12 cellular contexts compared by ENCODE assay signal in genomic region chr15:99239545-99240198, GRCh38.
DNase-seq lines count a peak whose midpoint lies in the region; ATAC-seq lines count a peak whose summit lies in the region.
"Had no signal": no experiment of that assay in that cellular context is flagged by ENCODE, and none has a peak within 500 bp of the region (broad histone marks: within the 10 kb centered on the region; RNA-seq: fewer than 3 reads in every experiment).

No MANE protein-coding gene starts in this region.

- peak; percentile 20 for DNase-seq in kidney glomerular epithelial cell (lab: John Stamatoyannopoulos, UW)
- DNase-seq in DMS153 (lab: John Stamatoyannopoulos, UW) = no peak
- DNase-seq in activated T-cell treated with anti-CD3 and anti-CD28 coated beads for 4 hours = no peak
- no peak for DNase-seq in middle frontal gyrus (ENCODE audit: extremely low spot score, low spot score)
- no peak for DNase-seq in NCI-H2107 treated with DMSO at 0.1 percent for 48 hours (lab: John Stamatoyannopoulos, UW; ENCODE audit: unreplicated experiment)
- DNase-seq: activated T-cell treated with anti-CD3 and anti-CD28 coated beads, Interleukin-2, amount 50 U/mL, for 48 hours; DND-41; stimulated activated CD4-positive, alpha-beta T cell treated with anti-CD3 and anti-CD28 coated beads, Interleukin-2, amount 100 ng/mL, for 24 hours had no signal

- peak; percentile 89 for ATAC-seq in GM18867 (IDR thresholded peaks at IDR 0.05; ENCODE audit: unreplicated experiment)
- ATAC-seq in GM21717 (IDR thresholded peaks at IDR 0.05; ENCODE audit: unreplicated experiment) = peak; percentile 93
- ATAC-seq in HG03439 (IDR thresholded peaks at IDR 0.05; ENCODE audit: unreplicated experiment) = peak; percentile 91
- ATAC-seq: Panc1 had no signal
